Comparison of ENCODE assay signal across 29 cellular contexts in the genomic region with DNA sequence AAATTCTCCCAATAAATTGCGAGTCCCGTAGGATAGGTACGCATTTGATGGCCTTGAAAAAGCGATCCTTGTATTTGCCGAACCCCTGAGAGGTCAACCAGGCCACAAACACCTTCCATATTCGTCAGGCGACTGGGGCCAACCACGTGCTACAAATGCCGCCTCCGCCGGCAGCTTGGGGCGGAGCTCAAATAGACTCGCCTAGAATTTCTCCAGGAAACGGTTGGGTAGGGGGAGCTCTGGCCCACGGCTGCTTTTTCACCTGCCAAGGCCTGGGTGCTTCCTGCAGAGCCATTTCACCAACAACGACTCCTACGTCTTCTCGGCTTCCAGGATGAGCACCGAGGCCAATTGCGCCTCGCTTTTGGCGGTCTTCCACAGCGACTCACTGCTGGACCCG.
"Had no signal": no experiment of that assay in that cellular context is flagged by ENCODE, and none has a peak within 500 bp of the region (broad histone marks: within the 10 kb centered on the region; RNA-seq: fewer than 3 reads in every experiment).

No MANE protein-coding gene starts in this region.

- H3K27ac ChIP-seq: heart left ventricle, hepatocyte, left ventricle myocardium inferior, neural progenitor cell, neutrophil, ovary, right atrium auricular region, skin epidermis, stomach, suprapubic skin, thoracic aorta, tibial artery, upper lobe of right lung had no signal

- H3K27ac Mint-ChIP-seq: mesothelial cell of epicardium; naive B cell; natural killer cell; nephron progenitor cell; neural progenitor cell; progenitor cell of endocrine pancreas; stimulated activated naive B cell treated with anti-CD40 and anti-IgM and Interleukin-4, amounts not matched to agents 10 μg/mL and 1 μg/mL and 100 μg/mL, for 72 hours had no signal

- H3K27me3 ChIP-seq: heart left ventricle, hepatocyte, neural progenitor cell, ovary, right atrium auricular region, stomach, suprapubic skin, tibial artery, upper lobe of right lung had no signal

- ATAC-seq: heart left ventricle; natural killer cell; sciatic nerve; stimulated activated naive B cell treated with anti-CD40 and anti-IgM and Interleukin-4, amounts not matched to agents 10 μg/mL and 1 μg/mL and 100 μg/mL, for 72 hours; stimulated activated naive CD8-positive, alpha-beta T cell treated with anti-CD3 and anti-CD28 coated beads, Interleukin-15, Interleukin-2, amounts not matched to agents 100 U/mL and 50 U/mL, for 24 hours; upper lobe of right lung had no signal

- H3K36me3 ChIP-seq: heart left ventricle, left ventricle myocardium inferior, neural progenitor cell, neutrophil, ovary, right atrium auricular region, stomach, suprapubic skin, thoracic aorta, tibial artery, upper lobe of right lung had no signal

- H3K36me3 Mint-ChIP-seq: mesothelial cell of epicardium; naive B cell; natural killer cell; neural progenitor cell; stimulated activated naive B cell treated with anti-CD40 and anti-IgM and Interleukin-4, amounts not matched to agents 10 μg/mL and 1 μg/mL and 100 μg/mL, for 72 hours had no signal

- H3K9me3 ChIP-seq: heart left ventricle, left ventricle myocardium inferior, neutrophil, ovary, right atrium auricular region, stomach, suprapubic skin, thoracic aorta, tibial artery, upper lobe of right lung had no signal

- H3K4me2 ChIP-seq: hepatocyte, neural progenitor cell had no signal

- H2AFZ ChIP-seq: hepatocyte, neural progenitor cell had no signal

- H3K4me3 ChIP-seq: heart left ventricle, hepatocyte, left ventricle myocardium inferior, lung, neural progenitor cell, ovary, right atrium auricular region, skin epidermis, stomach, suprapubic skin, thoracic aorta, tibial artery, upper lobe of right lung had no signal

- H3K27me3 Mint-ChIP-seq: progenitor cell of endocrine pancreas had no signal

- H3K4me1 Mint-ChIP-seq: mesothelial cell of epicardium; naive B cell; natural killer cell; nephron progenitor cell; stimulated activated naive B cell treated with anti-CD40 and anti-IgM and Interleukin-4, amounts not matched to agents 10 μg/mL and 1 μg/mL and 100 μg/mL, for 72 hours had no signal

- DNase-seq: heart left ventricle; islet precursor cell; left ventricle myocardium inferior; mesendoderm; naive B cell; natural killer cell; nephron progenitor cell; ovary; stimulated activated CD4-positive, alpha-beta T cell treated with anti-CD3 and anti-CD28 coated beads, Interleukin-12 subunit alpha, Interleukin-12 subunit beta, amount 100 ng/mL, for 4 hours; stimulated activated CD4-positive, alpha-beta T cell treated with anti-CD3 and anti-CD28 coated beads, Interleukin-15, amount 100 ng/mL, for 24 hours; stimulated activated CD4-positive, alpha-beta T cell treated with anti-CD3 and anti-CD28 coated beads, Interleukin-2, amount 100 ng/mL, for 24 hours; stimulated activated CD4-positive, alpha-beta T cell treated with anti-CD3 and anti-CD28 coated beads, Interleukin-4, amount 100 ng/mL, for 1 hour; stimulated activated naive B cell treated with anti-CD40 and anti-IgM and Interleukin-4, amounts not matched to agents 10 μg/mL and 1 μg/mL and 100 μg/mL, for 72 hours; stimulated activated naive CD8-positive, alpha-beta T cell treated with anti-CD3 and anti-CD28 coated beads, Interleukin-15, Interleukin-2, amounts not matched to agents 100 U/mL and 50 U/mL, for 24 hours; stomach; tibial artery; trophoblast cell; upper lobe of right lung had no signal

- H3K9ac ChIP-seq: neural progenitor cell had no signal

- H3K4me3 Mint-ChIP-seq: mesothelial cell of epicardium; naive B cell; natural killer cell; nephron progenitor cell; neural progenitor cell; stimulated activated naive B cell treated with anti-CD40 and anti-IgM and Interleukin-4, amounts not matched to agents 10 μg/mL and 1 μg/mL and 100 μg/mL, for 72 hours had no signal

- H3K79me2 ChIP-seq: hepatocyte had no signal

- H3K9me3 Mint-ChIP-seq: natural killer cell had no signal

- H3K4me1 ChIP-seq: neural progenitor cell, right atrium auricular region, upper lobe of right lung had no signal
